8 cellular contexts compared by ENCODE assay signal in genomic region chr7:144995495-144995894, GRCh38.
"Had no signal": no experiment of that assay in that cellular context is flagged by ENCODE, and none has a peak within 500 bp of the region (broad histone marks: within the 10 kb centered on the region; RNA-seq: fewer than 3 reads in every experiment).

No MANE protein-coding gene starts in this region.

- FAIRE-seq: G401.6, GM12878, GM12891, GM12892, GM18507, GM19239 had no signal

- DNase-seq: GDM1, GF-D8 had no signal

- ATAC-seq: GM12878 had no signal

- H3K4me3 ChIP-seq: GM12878 had no signal
